9 cellular contexts compared by ENCODE assay signal in genomic region chr12:128810182-128811127, GRCh38. TPM values are rescaled to one million over a fixed set of nuclear protein-coding genes. Genes with fewer than 3 reads are reported as not detected.
DNase-seq lines count a peak whose midpoint lies in the region; ATAC-seq and TF ChIP-seq lines count a peak whose summit lies in the region.
"Had no signal": no experiment of that assay in that cellular context is flagged by ENCODE, and none has a peak within 500 bp of the region (broad histone marks: within the 10 kb centered on the region; RNA-seq: fewer than 3 reads in every experiment).

No MANE protein-coding gene starts in this region.

- peaks cover 9% of the 10 kb centered on the region; the same call in 1 of the 2 replicates for H3K79me2 ChIP-seq in PC-9 (ENCODE audit: low read depth)

- ATAC-seq in GM19035 (IDR thresholded peaks at IDR 0.05; ENCODE audit: unreplicated experiment) (peak; percentile 73), HG03135 (IDR thresholded peaks at IDR 0.05; ENCODE audit: unreplicated experiment) (peak; percentile 89)

- no peaks in the 10 kb centered on the region for H3K9me3 ChIP-seq in PC-9 (ENCODE audit: insufficient read depth, low read depth)

- POLR2A ChIA-PET in PC-9 (lab: Charles Lee; ENCODE audit: unreplicated experiment): no interaction called here

- CTCF ChIA-PET in PC-9 (lab: Charles Lee): no interaction called here

- H4K20me1 ChIP-seq in PC-9 (ENCODE audit: insufficient read depth): peaks cover 10% of the 10 kb centered on the region; the same call in 1 of the 2 replicates

- DNase-seq in CD1c-positive myeloid dendritic cell (ENCODE audit: extremely low spot score): peak; percentile 72
- DNase-seq in activated T-helper 9 cell treated with anti-CD3 and anti-CD28 coated beads, Interleukin-2, amount 50 U/mL, for 16 hours (ENCODE audit: low read depth): peak; percentile 23
- DNase-seq in middle frontal gyrus (ENCODE audit: extremely low spot score, low spot score): peak; percentile 31
- no peak for DNase-seq in PC-9
- no peak for DNase-seq in NCI-H748 (lab: John Stamatoyannopoulos, UW; ENCODE audit: unreplicated experiment)
- no peak for DNase-seq in NCI-H226

- H3K4me3 ChIP-seq in PC-9: no peak overlapping the region

- H3K4me2 ChIP-seq in PC-9: no peak overlapping the region

- intact Hi-C loops in PC-9 (cut with micrococcal nuclease; ENCODE audit: unreplicated experiment): no loop called here

- no peaks in the 10 kb centered on the region for H3K27me3 ChIP-seq in PC-9 (ENCODE audit: insufficient read depth, low read depth)

- H3K27ac ChIP-seq in PC-9: no peak overlapping the region

- no peak for TF ChIP-seq CTCF in PC-9 (conservative IDR thresholded peaks at IDR 0.05)

- no peaks in the 10 kb centered on the region for H3K36me3 ChIP-seq in PC-9 (ENCODE audit: low read depth)

- no peaks in the 10 kb centered on the region for H3F3A ChIP-seq in PC-9 (ENCODE audit: insufficient read depth, low read depth)

- BruUV-seq in PC-9 (replicated peaks; lab: Mats Ljungman, UMichigan): no TSS peak

- H3K4me1 ChIP-seq in PC-9 (replicated peaks; ENCODE audit: insufficient read depth): no peaks in the 10 kb centered on the region

- no peak overlapping the region for H2AFZ ChIP-seq in PC-9

- no peaks in the 10 kb centered on the region for H3K9me2 ChIP-seq in PC-9 (ENCODE audit: insufficient read depth)

RNA-seq across cellular contexts. Expression of gene SLC15A4, which starts 13.3 kb away (rescaled TPM):
- 14.3 and 18.9 TPM in 2 replicates for total RNA-seq in PC-9 (2021)

RNA-seq across cellular contexts. Expression of gene GLT1D1, which starts 42.8 kb away (rescaled TPM):
- not detected in 2 replicates for total RNA-seq in PC-9 (2021)
- total RNA-seq: bronchial epithelial cell had no signal

Comparison
In these comparisons a context has a peak if more than half of its experiments do, and no peak if none do; other contexts are left out.
1. DNase-seq: peak in CD1c-positive myeloid dendritic cell (single experiment), activated T-helper 9 cell treated with anti-CD3 and anti-CD28 coated beads, Interleukin-2, amount 50 U/mL, for 16 hours (single experiment) and middle frontal gyrus (single experiment); none in PC-9 (0 of 2), NCI-H748 (single experiment) and NCI-H226 (single experiment).